ENCODE assay signal across 8 cellular contexts in genomic region chr7:148941598-148942280, GRCh38. TPM values are rescaled to one million over a fixed set of nuclear protein-coding genes. Genes with fewer than 3 reads are reported as not detected.
DNase-seq lines count a peak whose midpoint lies in the region; ATAC-seq, FAIRE-seq and TF ChIP-seq lines count a peak whose summit lies in the region.

No MANE protein-coding gene starts in this region.

- ATAC-seq in HG02642 (IDR thresholded peaks at IDR 0.05; ENCODE audit: poor library complexity, unreplicated experiment): peak; percentile 38

- H3K9ac ChIP-seq in iPS-20b (ENCODE audit: low read depth, low read length): peak overlapping the region; percentile 84; the same call in 1 of the 2 replicates

- FAIRE-seq in small intestine (lab: Jason Lieb, UNC): no peak

- in situ Hi-C loops in astrocyte of the spinal cord (cut with HindIII; ENCODE audit: low sequenced_read_pairs): no loop called here

- DNase-seq in ELF-1 (ENCODE audit: low read depth, low spot score) (peak; percentile 80), NCI-H1694 (lab: John Stamatoyannopoulos, UW) (peak; percentile 78), T-helper 2 cell (peak; percentile 28 to 90 (median 59)), astrocyte of the spinal cord (ENCODE audit: low read depth, low spot score) (peak; percentile 53), small intestine (peak; percentile 62), AG20443 (ENCODE audit: low spot score) (no peak)

- H3K4me3 ChIP-seq in astrocyte of the spinal cord (ENCODE audit: low read depth, low read length) (peak overlapping the region; percentile 81), iPS-20b (ENCODE audit: low read length) (peak overlapping the region; percentile 86), small intestine (ENCODE audit: low read depth in 1 of 2, low read length in 2 of 2) (peak overlapping the region; percentile 50 to 62)

- no peaks in the 10 kb centered on the region for H3K4me1 ChIP-seq in iPS-20b (ENCODE audit: insufficient read depth, low read length)
- no peaks in the 10 kb centered on the region for H3K4me1 ChIP-seq in small intestine (ENCODE audit: control insufficient read depth in 2 of 2, insufficient read depth in 1 of 2, low read depth in 1 of 2, low read length in 1 of 2)

- H3K9me3 ChIP-seq in iPS-20b (ENCODE audit: insufficient read depth, low read depth, low read length) (no peaks in the 10 kb centered on the region), small intestine (ENCODE audit: control insufficient read depth, low read depth) (no peaks in the 10 kb centered on the region)

- H3K27me3 ChIP-seq in iPS-20b (ENCODE audit: insufficient read depth, low read length): peaks cover 10% of the 10 kb centered on the region; the same call in 1 of the 2 replicates
- H3K27me3 ChIP-seq in small intestine (ENCODE audit: control insufficient read depth in 2 of 2, insufficient read depth in 2 of 2, low read length in 2 of 2): no peaks in the 10 kb centered on the region

- peak; percentile 43 for TF ChIP-seq CTCF in astrocyte of the spinal cord (IDR thresholded peaks at IDR 0.05; ENCODE audit: low read depth, low read length)

- H3K27ac ChIP-seq in iPS-20b (ENCODE audit: low read length) (no peak overlapping the region), small intestine (ENCODE audit: low read depth in 1 of 2, low read length in 1 of 2) (peak overlapping the region; percentile 8 to 60)

- WGBS in small intestine, 3 donors: 1 to 6% (median 4%) methylated on average over 17 of the region's 17 CpGs

- H3K36me3 ChIP-seq in iPS-20b (ENCODE audit: insufficient read depth, low read depth, low read length) (no peaks in the 10 kb centered on the region), small intestine (ENCODE audit: control insufficient read depth in 2 of 2, insufficient read depth in 2 of 2, low read length in 2 of 2) (no peaks in the 10 kb centered on the region)

RNA-seq across cellular contexts. Expression of gene EZH2, which starts 57.6 kb away (rescaled TPM):
- polyA plus RNA-seq in small intestine: 10 to 100 TPM in 1 of 3 donors, 1 to 10 TPM in 2; 5.4 to 16.2 (median 5.6) TPM
